ENCODE assay signal across 9 cellular contexts in the genomic region with DNA sequence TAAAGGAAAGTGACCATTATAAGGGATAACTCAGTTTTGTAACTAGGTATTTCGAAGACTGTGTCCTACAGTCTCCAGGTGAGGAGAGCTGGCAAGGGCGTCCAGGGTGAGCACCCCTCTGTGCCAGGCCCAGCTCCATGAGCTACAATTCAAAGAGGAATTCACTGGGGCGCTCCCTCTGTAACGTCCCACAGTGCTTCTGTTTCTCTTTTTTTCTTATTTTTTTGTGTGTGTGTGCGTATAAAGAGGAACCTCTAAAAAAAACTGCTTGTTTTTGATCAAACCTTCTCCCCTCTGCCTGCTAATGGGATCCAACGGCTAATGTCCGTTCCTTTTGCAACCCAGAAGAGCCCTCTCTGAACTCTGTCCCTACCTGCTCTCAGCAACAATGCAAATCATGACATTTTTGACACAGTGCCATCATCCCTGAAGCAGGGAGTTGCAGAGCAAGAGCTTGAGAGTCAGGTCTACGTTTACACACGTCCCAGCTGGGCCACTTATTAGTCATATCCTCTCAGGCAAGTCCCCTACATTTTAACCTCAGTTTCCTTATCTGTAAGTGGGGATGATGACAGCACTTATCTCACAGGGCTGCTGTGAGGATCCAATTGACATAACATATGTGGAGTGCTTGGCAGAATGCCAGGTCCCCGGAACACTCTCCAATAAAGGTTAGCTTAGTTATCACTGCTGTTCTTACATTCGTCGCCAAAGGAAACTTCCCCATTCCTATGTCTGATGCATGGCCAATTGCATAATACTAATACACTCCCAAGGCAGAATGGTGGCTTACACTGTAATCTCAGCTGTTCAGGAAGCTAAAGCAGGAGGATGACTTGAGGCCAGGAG. TPM values are rescaled to one million over a fixed set of nuclear protein-coding genes. Genes with fewer than 3 reads are reported as not detected.
DNase-seq lines count a peak whose midpoint lies in the region; ATAC-seq and TF ChIP-seq lines count a peak whose summit lies in the region.
"Had no signal": no experiment of that assay in that cellular context is flagged by ENCODE, and none has a peak within 500 bp of the region (broad histone marks: within the 10 kb centered on the region; RNA-seq: fewer than 3 reads in every experiment).

No MANE protein-coding gene starts in this region.

- H3K27ac ChIP-seq in right atrium auricular region: peak overlapping the region; percentile 40 to 55
- H3K27ac ChIP-seq: 22Rv1 had no signal

- H3K27ac Mint-ChIP-seq in activated T-cell treated with anti-CD3 and anti-CD28 coated beads, Interleukin-2, amount 50 U/mL, for 72 hours: peak overlapping the region; percentile 61

- TF ChIP-seq CTCF in right atrium auricular region (IDR thresholded peaks at IDR 0.05): no peak

- H3K27me3 ChIP-seq in right atrium auricular region (no peaks in the 10 kb centered on the region), HAP-1 (ENCODE audit: low read depth) (no peaks in the 10 kb centered on the region)

- peaks cover 8 to 18% of the 10 kb centered on the region in 2 donors for H3K36me3 Mint-ChIP-seq in activated T-cell treated with anti-CD3 and anti-CD28 coated beads, Interleukin-2, amount 50 U/mL, for 72 hours (ENCODE audit: insufficient read depth in 2 of 2)

- no peaks in the 10 kb centered on the region for H3K9me3 ChIP-seq in right atrium auricular region
- no peaks in the 10 kb centered on the region for H3K9me3 ChIP-seq in HAP-1

- H3K4me3 ChIP-seq in right atrium auricular region (no peak overlapping the region), HAP-1 (no peak overlapping the region)

- in situ Hi-C loops in HAP-1 (cut with MboI; ENCODE audit: low sequenced_read_pairs): no loop called here

- DNase-seq in NCI-H1092 treated with DMSO at 0.1 percent for 48 hours (lab: John Stamatoyannopoulos, UW): peak; percentile 11
- no peak for DNase-seq in NCI-H1092 (lab: John Stamatoyannopoulos, UW)
- DNase-seq in NCI-H446 (lab: John Stamatoyannopoulos, UW): peak; percentile 12 to 73
- DNase-seq in activated T-cell treated with anti-CD3 and anti-CD28 coated beads, Interleukin-2, amount 50 U/mL, for 72 hours: peak; percentile 54 to 66
- DNase-seq in right atrium auricular region (ENCODE audit: low spot score): peak; percentile 99
- DNase-seq in stimulated activated CD8-positive, alpha-beta memory T cell treated with anti-CD3 and anti-CD28 coated beads, Interleukin-4, amount 100 ng/mL, for 48 hours: peak; percentile 68
- DNase-seq in HAP-1 (ENCODE audit: low spot score in 2 of 2): no peak

- H3K4me3 Mint-ChIP-seq in activated T-cell treated with anti-CD3 and anti-CD28 coated beads, Interleukin-2, amount 50 U/mL, for 72 hours: no peak overlapping the region

- peak; percentile 85 for ATAC-seq in HG02870 (IDR thresholded peaks at IDR 0.05; ENCODE audit: unreplicated experiment)
- peak; percentile 99 to 100 for ATAC-seq in activated T-cell treated with anti-CD3 and anti-CD28 coated beads, Interleukin-2, amount 50 U/mL, for 72 hours (replicated peaks in 1 of 2)

- H3K36me3 ChIP-seq in right atrium auricular region (peaks cover 48% of the 10 kb centered on the region), HAP-1 (replicated peaks) (peaks cover 64% of the 10 kb centered on the region)

- peaks cover 17% of the 10 kb centered on the region for H3K4me1 Mint-ChIP-seq in activated T-cell treated with anti-CD3 and anti-CD28 coated beads, Interleukin-2, amount 50 U/mL, for 72 hours (ENCODE audit: low read depth)

- H3K27me3 Mint-ChIP-seq in activated T-cell treated with anti-CD3 and anti-CD28 coated beads, Interleukin-2, amount 50 U/mL, for 72 hours (ENCODE audit: low read depth): no peaks in the 10 kb centered on the region

- H3K9me3 Mint-ChIP-seq in activated T-cell treated with anti-CD3 and anti-CD28 coated beads, Interleukin-2, amount 50 U/mL, for 72 hours: no peaks in the 10 kb centered on the region

- H3K4me1 ChIP-seq in right atrium auricular region (peaks cover 0 to 29% of the 10 kb centered on the region in 2 donors), HAP-1 (no peaks in the 10 kb centered on the region)

RNA-seq across cellular contexts. Expression of a gene that starts 16.9 kb away (rescaled TPM):
- 10 to 100 TPM; 77.7 to 81.7 TPM for total RNA-seq in activated T-cell treated with anti-CD3 and anti-CD28 coated beads, Interleukin-2, amount 50 U/mL, for 72 hours
- 10 to 100 TPM; 24.3 to 37.5 TPM for total RNA-seq in right atrium auricular region

RNA-seq across cellular contexts. Expression of a gene that starts 54.0 kb away (rescaled TPM):
- total RNA-seq in activated T-cell treated with anti-CD3 and anti-CD28 coated beads, Interleukin-2, amount 50 U/mL, for 72 hours: 10 to 100 TPM; 62.4 to 63.4 TPM
- total RNA-seq in right atrium auricular region: 100 to 1,000 TPM; 125 to 137 TPM

RNA-seq across cellular contexts. Expression of a gene that starts 54.4 kb away (rescaled TPM):
- total RNA-seq in activated T-cell treated with anti-CD3 and anti-CD28 coated beads, Interleukin-2, amount 50 U/mL, for 72 hours: 10 to 100 TPM; 29.1 to 34.4 TPM
- 10 to 100 TPM; 17.0 to 22.9 TPM for total RNA-seq in right atrium auricular region

Comparison
In these comparisons a context has a peak if more than half of its experiments do, and no peak if none do; other contexts are left out.
1. DNase-seq: peak in NCI-H1092 treated with DMSO at 0.1 percent for 48 hours (single experiment), NCI-H446 (2 of 2), activated T-cell treated with anti-CD3 and anti-CD28 coated beads, Interleukin-2, amount 50 U/mL, for 72 hours (2 of 2), right atrium auricular region (single experiment) and stimulated activated CD8-positive, alpha-beta memory T cell treated with anti-CD3 and anti-CD28 coated beads, Interleukin-4, amount 100 ng/mL, for 48 hours (single experiment); none in NCI-H1092 (single experiment) and HAP-1 (0 of 2).